In genomic region chr17:49191407-49191916, GRCh38 we compare ENCODE assay signal across 8 cellular contexts. TPM values are rescaled to one million over a fixed set of nuclear protein-coding genes. Genes with fewer than 3 reads are reported as not detected.
DNase-seq lines count a peak whose midpoint lies in the region; ATAC-seq and TF ChIP-seq lines count a peak whose summit lies in the region.

No MANE protein-coding gene starts in this region.

- peaks cover 20 to 38% (median 30%) of the 10 kb centered on the region in 10 experiments for H3K4me1 ChIP-seq in BLaER1 treated with 17β-estradiol and CSF1 and Interleukin-3, amounts not matched to agents 10 nM and 100 nM
- H3K4me1 ChIP-seq in OCI-LY7 (ENCODE audit: insufficient read depth, low read length, poor library complexity, severe bottlenecking) (peaks cover 33% of the 10 kb centered on the region), neutrophil (ENCODE audit: control insufficient read depth in 1 of 2, insufficient read depth in 1 of 2, low read depth in 1 of 2, low read length in 1 of 2) (peaks cover 20 to 27% of the 10 kb centered on the region in 2 experiments)
- H3K4me1 ChIP-seq in effector memory CD4-positive, alpha-beta T cell (ENCODE audit: control insufficient read depth, insufficient read depth, low read length, poor library complexity, severe bottlenecking), result no peaks in the 10 kb centered on the region

- TSS peak; percentile 91 for BruUV-seq in OCI-LY7 (replicated peaks; lab: Mats Ljungman, UMichigan)

- CTCF ChIA-PET in OCI-LY7 (lab: Charles Lee; ENCODE audit: unreplicated experiment), result interaction anchor here (0.5 kb wide), 1 partner anchor 38 kb away, joined by 4 read pairs; no protein-coding TSS in a partner anchor

- H3K36me3 ChIP-seq in BLaER1 treated with 17β-estradiol and CSF1 and Interleukin-3, amounts not matched to agents 10 nM and 100 nM, result no peaks in the 10 kb centered on the region
- no peaks in the 10 kb centered on the region for H3K36me3 ChIP-seq in OCI-LY7 (ENCODE audit: insufficient read depth, low read length)
- H3K36me3 ChIP-seq in effector memory CD4-positive, alpha-beta T cell (ENCODE audit: control insufficient read depth, insufficient read depth, low read length), result no peaks in the 10 kb centered on the region
- H3K36me3 ChIP-seq in neutrophil, result no peaks in the 10 kb centered on the region

- H4K20me1 ChIP-seq in BLaER1 treated with 17β-estradiol and CSF1 and Interleukin-3, amounts not matched to agents 10 nM and 100 nM, result no peaks in the 10 kb centered on the region
- H4K20me1 ChIP-seq in OCI-LY7 (ENCODE audit: insufficient read depth, low read length), result no peaks in the 10 kb centered on the region

- H3K27ac ChIP-seq in BLaER1 treated with 17β-estradiol and CSF1 and Interleukin-3, amounts not matched to agents 10 nM and 100 nM, result peak overlapping the region; percentile 89 to 99 (median 97)
- peak overlapping the region; percentile 96 for H3K27ac ChIP-seq in OCI-LY7 (ENCODE audit: low read depth, low read length, poor library complexity, severe bottlenecking)
- peak overlapping the region; percentile 79 for H3K27ac ChIP-seq in effector memory CD4-positive, alpha-beta T cell (ENCODE audit: insufficient read depth, low read length, poor library complexity, severe bottlenecking)
- peak overlapping the region; percentile 98 for H3K27ac ChIP-seq in neutrophil

- no peaks in the 10 kb centered on the region for H3K27me3 ChIP-seq in BLaER1 treated with 17β-estradiol and CSF1 and Interleukin-3, amounts not matched to agents 10 nM and 100 nM
- no peaks in the 10 kb centered on the region for H3K27me3 ChIP-seq in effector memory CD4-positive, alpha-beta T cell (replicated peaks; ENCODE audit: control insufficient read depth, insufficient read depth, low read length, poor library complexity, severe bottlenecking)
- peaks cover 7% of the 10 kb centered on the region for H3K27me3 ChIP-seq in neutrophil

- H3K9ac ChIP-seq in BLaER1 treated with 17β-estradiol and CSF1 and Interleukin-3, amounts not matched to agents 10 nM and 100 nM, result peak overlapping the region; percentile 85 to 99 (median 95)

- intact Hi-C loops in OCI-LY7 (cut with micrococcal nuclease; ENCODE audit: unreplicated experiment), result no loop called here

- H3K4me3 ChIP-seq in BLaER1 treated with 17β-estradiol and CSF1 and Interleukin-3, amounts not matched to agents 10 nM and 100 nM, result peak overlapping the region; percentile 67 to 86 (median 76)
- H3K4me3 ChIP-seq in OCI-LY7 (ENCODE audit: low read depth, low read length, poor library complexity, severe bottlenecking) (peak overlapping the region; percentile 78), neutrophil (ENCODE audit: low read depth in 1 of 2, low read length in 1 of 2) (peak overlapping the region; percentile 85 to 98)
- H3K4me3 ChIP-seq in effector memory CD4-positive, alpha-beta T cell (ENCODE audit: insufficient read depth, low read depth, low read length, poor library complexity, severe bottlenecking), result peak overlapping the region; percentile 85

- POLR2A ChIA-PET in OCI-LY7 (lab: Charles Lee), result interaction anchor here (1.0 to 4.7 kb wide), 2 partner anchors 22 to 125 kb away, joined by 3 to 45 read pairs; partner anchors contain the start of genes ABI3 and GNGT2

- H3K9me2 ChIP-seq in OCI-LY7 (ENCODE audit: insufficient read depth, low read length), result no peaks in the 10 kb centered on the region

- peak overlapping the region; percentile 61 to 91 (median 86) for H3K4me2 ChIP-seq in BLaER1 treated with 17β-estradiol and CSF1 and Interleukin-3, amounts not matched to agents 10 nM and 100 nM
- H3K4me2 ChIP-seq in OCI-LY7 (ENCODE audit: low read length), result peak overlapping the region; percentile 86

- no peaks in the 10 kb centered on the region for H3K79me2 ChIP-seq in OCI-LY7 (ENCODE audit: insufficient read depth, low read depth, low read length)

- ATAC-seq in GM21619 (IDR thresholded peaks at IDR 0.05; ENCODE audit: unreplicated experiment), result peak; percentile 6

- peaks cover 1 to 7% (median 5%) of the 10 kb centered on the region in 11 experiments for H3K9me3 ChIP-seq in BLaER1 treated with 17β-estradiol and CSF1 and Interleukin-3, amounts not matched to agents 10 nM and 100 nM (replicated peaks in 1 of 11)
- 0 out of 2 replicates have a peak, but pooled peaks cover 6% of the 10 kb centered on the region for H3K9me3 ChIP-seq in OCI-LY7 (ENCODE audit: low read length)
- no peaks in the 10 kb centered on the region for H3K9me3 ChIP-seq in effector memory CD4-positive, alpha-beta T cell (ENCODE audit: control insufficient read depth, low read length)
- no peaks in the 10 kb centered on the region for H3K9me3 ChIP-seq in neutrophil

- H2AFZ ChIP-seq in OCI-LY7 (ENCODE audit: low read length), result peak overlapping the region; percentile 81

- DNase-seq in OCI-LY7 (ENCODE audit: low spot score) (no peak), midbrain (lab: John Stamatoyannopoulos, UW) (no peak)
- no peak for DNase-seq in effector memory CD4-positive, alpha-beta T cell
- no peak for DNase-seq in activated CD4-positive, alpha-beta T cell treated with anti-CD3 and anti-CD28 coated beads for 4 hours
- DNase-seq in stimulated activated CD4-positive, alpha-beta T cell treated with anti-CD3 and anti-CD28 coated beads, Interleukin-4, amount 100 ng/mL, for 4 hours, result no peak

- TF ChIP-seq CTCF in OCI-LY7 (conservative IDR thresholded peaks at IDR 0.05; ENCODE audit: low read length), result no peak
- no peak for TF ChIP-seq CTCF in neutrophil (IDR thresholded peaks at IDR 0.05)

RNA-seq across cellular contexts. Expression of gene GNGT2, which starts 18.9 kb away (rescaled TPM):
- 13.3 and 15.4 TPM in 2 replicates for total RNA-seq in OCI-LY7 (2014; rRNA removed; shearing (Covaris generic))
- 32.6 and 33.4 TPM in 2 replicates for total RNA-seq in OCI-LY7 (2022)

RNA-seq across cellular contexts. Expression of gene ABI3, which starts 19.0 kb away (rescaled TPM):
- 16.8 and 24.0 TPM in 2 replicates for total RNA-seq in OCI-LY7 (2014; rRNA removed; shearing (Covaris generic))
- total RNA-seq in OCI-LY7 (2022), result 23.6 and 29.5 TPM in 2 replicates

RNA-seq across cellular contexts. Expression of gene PHOSPHO1, which starts 39.1 kb away (rescaled TPM):
- total RNA-seq in OCI-LY7 (2014; rRNA removed; shearing (Covaris generic)), result not detected in 2 replicates
- not detected in 2 replicates for total RNA-seq in OCI-LY7 (2022)

RNA-seq across cellular contexts. Expression of gene B4GALNT2, which starts 58.9 kb away (rescaled TPM):
- not detected in 2 replicates for total RNA-seq in OCI-LY7 (2014; rRNA removed; shearing (Covaris generic))
- not detected in 2 replicates for total RNA-seq in OCI-LY7 (2022)
